In genomic region chr3:119437852-119438251, GRCh38 we compare ENCODE assay signal across 29 cellular contexts.
"Had no signal": no experiment of that assay in that cellular context is flagged by ENCODE, and none has a peak within 500 bp of the region (broad histone marks: within the 10 kb centered on the region; RNA-seq: fewer than 3 reads in every experiment).

No MANE protein-coding gene starts in this region.

- ATAC-seq: activated CD4-positive, alpha-beta T cell treated with anti-CD3 and anti-CD28 coated beads for 36 hours; activated CD8-positive, alpha-beta memory T cell treated with anti-CD3 and anti-CD28 coated beads, Interleukin-2, amount 10 ng/mL, durations not matched to agents 7 days and 5 days; activated CD8-positive, alpha-beta T cell treated with anti-CD3 and anti-CD28 coated beads, Interleukin-2, amount 10 ng/mL, durations not matched to agents 7 days and 5 days; activated naive CD4-positive, alpha-beta T cell treated with anti-CD3 and anti-CD28 coated beads, Interleukin-2, amount 50 U/mL, for 72 hours; esophagus mucosa; T-helper 17 cell had no signal

- H3K4me3 Mint-ChIP-seq: activated CD4-positive, alpha-beta memory T cell treated with anti-CD3 and anti-CD28 coated beads for 36 hours; activated CD4-positive, alpha-beta T cell treated with anti-CD3 and anti-CD28 coated beads for 36 hours; activated CD4-positive, alpha-beta T cell treated with anti-CD3 and anti-CD28 coated beads, Interleukin-2, amount 10 ng/mL, durations not matched to agents 24 days and 14 days; activated CD8-positive, alpha-beta memory T cell treated with anti-CD3 and anti-CD28 coated beads, Interleukin-2, amount 10 ng/mL, durations not matched to agents 7 days and 5 days; activated CD8-positive, alpha-beta T cell treated with anti-CD3 and anti-CD28 coated beads, Interleukin-2, amount 10 ng/mL, durations not matched to agents 7 days and 5 days; activated naive CD4-positive, alpha-beta T cell treated with anti-CD3 and anti-CD28 coated beads, Interleukin-2, amount 10 ng/mL, durations not matched to agents 7 days and 5 days; activated naive CD8-positive, alpha-beta T cell treated with anti-CD3 and anti-CD28 coated beads, Interleukin-2, amount 10 ng/mL, durations not matched to agents 7 days and 5 days; activated T-helper 1 cell treated with anti-CD3 and anti-CD28 coated beads, Interleukin-12 subunit alpha, Interleukin-12 subunit beta, Interleukin-2, Interleukin-4 antibody, amounts not matched to agents 30 ng/mL and 10 ng/mL and 1 ng/mL, durations not matched to agents 14 hours and 24 hours and 36 hours; brain; dendritic cell treated with granulocyte-macrophage colony-stimulating factor and Interleukin-4, amounts not matched to agents 40 ng/mL and 50 ng/mL, for 4 days; T-helper 17 cell; T-helper 2 cell treated with Interferon-gamma antibody and Interleukin-4, amounts not matched to agents 5 μg/mL and 100 μg/mL, for 36 hours had no signal

- H3K27ac Mint-ChIP-seq: activated CD4-positive, alpha-beta memory T cell treated with anti-CD3 and anti-CD28 coated beads for 36 hours; activated CD4-positive, alpha-beta T cell treated with anti-CD3 and anti-CD28 coated beads for 36 hours; activated CD4-positive, alpha-beta T cell treated with anti-CD3 and anti-CD28 coated beads, Interleukin-2, amount 10 ng/mL, durations not matched to agents 24 days and 14 days; activated CD8-positive, alpha-beta memory T cell treated with anti-CD3 and anti-CD28 coated beads, Interleukin-2, amount 10 ng/mL, durations not matched to agents 7 days and 5 days; activated CD8-positive, alpha-beta T cell treated with anti-CD3 and anti-CD28 coated beads, Interleukin-2, amount 10 ng/mL, durations not matched to agents 7 days and 5 days; activated naive CD4-positive, alpha-beta T cell treated with anti-CD3 and anti-CD28 coated beads, Interleukin-2, amount 10 ng/mL, durations not matched to agents 7 days and 5 days; activated naive CD4-positive, alpha-beta T cell treated with anti-CD3 and anti-CD28 coated beads, Interleukin-2, amount 50 U/mL, for 72 hours; activated naive CD8-positive, alpha-beta T cell treated with anti-CD3 and anti-CD28 coated beads, Interleukin-2, amount 10 ng/mL, durations not matched to agents 7 days and 5 days; activated T-helper 1 cell treated with anti-CD3 and anti-CD28 coated beads, Interleukin-12 subunit alpha, Interleukin-12 subunit beta, Interleukin-2, Interleukin-4 antibody, amounts not matched to agents 30 ng/mL and 10 ng/mL and 1 ng/mL, durations not matched to agents 14 hours and 24 hours and 36 hours; activated T-helper 2 cell treated with anti-CD3 and anti-CD28 coated beads, Interferon-gamma antibody, Interleukin-2, Interleukin-4, amounts not matched to agents 10 μg/mL and 5 μg/mL and 100 μg/mL, durations not matched to agents 14 hours and 24 hours and 36 hours; brain; dendritic cell treated with granulocyte-macrophage colony-stimulating factor and Interleukin-4, amounts not matched to agents 40 ng/mL and 50 ng/mL, for 4 days; T-helper 17 cell; T-helper 2 cell treated with Interferon-gamma antibody and Interleukin-4, amounts not matched to agents 5 μg/mL and 100 μg/mL, for 36 hours had no signal

- H3K27me3 Mint-ChIP-seq: activated CD4-positive, alpha-beta memory T cell treated with anti-CD3 and anti-CD28 coated beads for 36 hours; activated CD4-positive, alpha-beta T cell treated with anti-CD3 and anti-CD28 coated beads for 36 hours; activated CD4-positive, alpha-beta T cell treated with anti-CD3 and anti-CD28 coated beads, Interleukin-2, amount 10 ng/mL, durations not matched to agents 24 days and 14 days; activated CD8-positive, alpha-beta memory T cell treated with anti-CD3 and anti-CD28 coated beads, Interleukin-2, amount 10 ng/mL, durations not matched to agents 7 days and 5 days; activated naive CD4-positive, alpha-beta T cell treated with anti-CD3 and anti-CD28 coated beads, Interleukin-2, amount 10 ng/mL, durations not matched to agents 7 days and 5 days; activated naive CD8-positive, alpha-beta T cell treated with anti-CD3 and anti-CD28 coated beads, Interleukin-2, amount 10 ng/mL, durations not matched to agents 7 days and 5 days; brain; dendritic cell treated with granulocyte-macrophage colony-stimulating factor and Interleukin-4, amounts not matched to agents 40 ng/mL and 50 ng/mL, for 4 days; T-helper 17 cell had no signal

- H3K4me1 Mint-ChIP-seq: activated CD4-positive, alpha-beta T cell treated with anti-CD3 and anti-CD28 coated beads for 36 hours; activated naive CD4-positive, alpha-beta T cell treated with anti-CD3 and anti-CD28 coated beads, Interleukin-2, amount 10 ng/mL, durations not matched to agents 7 days and 5 days; activated naive CD8-positive, alpha-beta T cell treated with anti-CD3 and anti-CD28 coated beads, Interleukin-2, amount 10 ng/mL, durations not matched to agents 7 days and 5 days; brain; T-helper 17 cell had no signal

- DNase-seq: activated CD4-positive, alpha-beta memory T cell treated with anti-CD3 and anti-CD28 coated beads for 36 hours; activated CD4-positive, alpha-beta T cell treated with anti-CD3 and anti-CD28 coated beads for 36 hours; activated CD4-positive, CD25-positive, alpha-beta regulatory T cell; activated CD4-positive, CD25-positive, alpha-beta regulatory T cell treated with anti-CD3 and anti-CD28 coated beads, Interleukin-2, amount 50 U/mL, for 72 hours; activated CD8-positive, alpha-beta memory T cell treated with anti-CD3 and anti-CD28 coated beads, Interleukin-2, amount 10 ng/mL, durations not matched to agents 7 days and 5 days; activated CD8-positive, alpha-beta memory T cell treated with anti-CD3 and anti-CD28 coated beads, Interleukin-2, amount 50 U/mL, for 4 hours; activated CD8-positive, alpha-beta T cell treated with anti-CD3 and anti-CD28 coated beads, Interleukin-2, amount 10 ng/mL, durations not matched to agents 7 days and 5 days; activated gamma-delta T cell; activated naive CD4-positive, alpha-beta T cell; activated naive CD4-positive, alpha-beta T cell treated with anti-CD3 and anti-CD28 coated beads, Interleukin-2, amount 10 ng/mL, durations not matched to agents 7 days and 5 days; activated naive CD8-positive, alpha-beta T cell treated with anti-CD3 and anti-CD28 coated beads, Interleukin-2, amount 10 ng/mL, durations not matched to agents 7 days and 5 days; activated T-cell treated with anti-CD3 and anti-CD28 coated beads, Interleukin-2, amount 50 U/mL, for 1 hour; activated T-cell treated with anti-CD3 and anti-CD28 coated beads, Interleukin-2, amount 50 U/mL, for 48 hours; central memory CD4-positive, alpha-beta T cell; dorsolateral prefrontal cortex; effector memory CD4-positive, alpha-beta T cell; foreskin fibroblast; head of caudate nucleus; T-helper 1 cell; T-helper 17 cell; T1000 had no signal

- H3K9me3 Mint-ChIP-seq: activated CD4-positive, alpha-beta memory T cell treated with anti-CD3 and anti-CD28 coated beads for 36 hours; activated CD4-positive, alpha-beta T cell treated with anti-CD3 and anti-CD28 coated beads, Interleukin-2, amount 10 ng/mL, durations not matched to agents 24 days and 14 days; activated naive CD4-positive, alpha-beta T cell treated with anti-CD3 and anti-CD28 coated beads, Interleukin-2, amount 10 ng/mL, durations not matched to agents 7 days and 5 days; activated naive CD4-positive, alpha-beta T cell treated with anti-CD3 and anti-CD28 coated beads, Interleukin-2, amount 50 U/mL, for 72 hours; activated T-helper 1 cell treated with anti-CD3 and anti-CD28 coated beads, Interleukin-12 subunit alpha, Interleukin-12 subunit beta, Interleukin-2, Interleukin-4 antibody, amounts not matched to agents 30 ng/mL and 10 ng/mL and 1 ng/mL, durations not matched to agents 14 hours and 24 hours and 36 hours; activated T-helper 2 cell treated with anti-CD3 and anti-CD28 coated beads, Interferon-gamma antibody, Interleukin-2, Interleukin-4, amounts not matched to agents 10 μg/mL and 5 μg/mL and 100 μg/mL, durations not matched to agents 14 hours and 24 hours and 36 hours; dendritic cell treated with granulocyte-macrophage colony-stimulating factor and Interleukin-4, amounts not matched to agents 40 ng/mL and 50 ng/mL, for 4 days had no signal
